ENCODE assay signal across 8 cellular contexts in genomic region chr5:32443145-32443540, GRCh38. TPM values are rescaled to one million over a fixed set of nuclear protein-coding genes. Genes with fewer than 3 reads are reported as not detected.
DNase-seq lines count a peak whose midpoint lies in the region; ATAC-seq and TF ChIP-seq lines count a peak whose summit lies in the region.

No MANE protein-coding gene starts in this region.

- H3K4me3 ChIP-seq in astrocyte of the spinal cord (ENCODE audit: low read depth, low read length) = peak overlapping the region; percentile 59
- H3K4me3 ChIP-seq in right lobe of liver = peak overlapping the region; percentile 78 to 94 (median 90)

- no peaks in the 10 kb centered on the region for H3K36me3 ChIP-seq in right lobe of liver

- H3K27ac ChIP-seq in right lobe of liver (peak overlapping the region; percentile 13 to 88 (median 58)), substantia nigra (ENCODE audit: low read depth, low read length, poor library complexity, severe bottlenecking) (peak overlapping the region; percentile 73)

- H3K4me1 ChIP-seq in right lobe of liver = peaks cover 0 to 19% (median 5%) of the 10 kb centered on the region in 4 donors

- TF ChIP-seq POLR2A in right lobe of liver (IDR thresholded peaks at IDR 0.05) = no peak

- H3K27me3 ChIP-seq in right lobe of liver = no peaks in the 10 kb centered on the region

- DNase-seq in M059J (ENCODE audit: low read depth) (peak; percentile 43), astrocyte of the spinal cord (ENCODE audit: low read depth, low spot score) (peak; percentile 55), right lobe of liver (no peak), substantia nigra (lab: John Stamatoyannopoulos, UW) (peak in 1 of 49 donors; percentile 62), NCI-H2171 treated with DMSO at 0.1 percent for 48 hours (lab: John Stamatoyannopoulos, UW) (no peak), NCI-H146 treated with DMSO at 0.1 percent for 48 hours (lab: John Stamatoyannopoulos, UW; ENCODE audit: unreplicated experiment) (no peak)

- TF ChIP-seq CTCF in astrocyte of the spinal cord (IDR thresholded peaks at IDR 0.05; ENCODE audit: low read depth, low read length) (no peak), right lobe of liver (IDR thresholded peaks at IDR 0.05) (no peak)

- H3K9me3 ChIP-seq in right lobe of liver = no peaks in the 10 kb centered on the region

- ATAC-seq in GM18498 (IDR thresholded peaks at IDR 0.05; ENCODE audit: unreplicated experiment) (peak; percentile 21), GM21825 (IDR thresholded peaks at IDR 0.05; ENCODE audit: unreplicated experiment) (peak; percentile 37), right lobe of liver (peak in 1 of 4 donors; percentile 5)

- in situ Hi-C loops in astrocyte of the spinal cord (cut with HindIII; ENCODE audit: low sequenced_read_pairs) = no loop called here

- intact Hi-C loops in right lobe of liver (cut with DNase I) = no loop called here

- 8% methylated on average over 7 of the region's 7 CpGs for WGBS in right lobe of liver (ENCODE audit: insufficient coverage, low coverage, low lambda C conversion rate, missing lambda C conversion rate)

RNA-seq across cellular contexts. Expression of gene ZFR, which starts 1.4 kb away (rescaled TPM):
- 46.6 and 66.8 TPM in 2 replicates for total RNA-seq in M059J (2014; rRNA removed; shearing (Covaris generic))
- total RNA-seq in right lobe of liver = 10 to 100 TPM; 19.8 to 36.8 (median 25.8) TPM

Comparison
In these comparisons a context has a peak if more than half of its experiments do, and no peak if none do; other contexts are left out.
1. DNase-seq: peak in M059J (single experiment) and astrocyte of the spinal cord (single experiment); none in right lobe of liver (0 of 3), NCI-H2171 treated with DMSO at 0.1 percent for 48 hours (single experiment) and NCI-H146 treated with DMSO at 0.1 percent for 48 hours (single experiment).